In the genomic region with DNA sequence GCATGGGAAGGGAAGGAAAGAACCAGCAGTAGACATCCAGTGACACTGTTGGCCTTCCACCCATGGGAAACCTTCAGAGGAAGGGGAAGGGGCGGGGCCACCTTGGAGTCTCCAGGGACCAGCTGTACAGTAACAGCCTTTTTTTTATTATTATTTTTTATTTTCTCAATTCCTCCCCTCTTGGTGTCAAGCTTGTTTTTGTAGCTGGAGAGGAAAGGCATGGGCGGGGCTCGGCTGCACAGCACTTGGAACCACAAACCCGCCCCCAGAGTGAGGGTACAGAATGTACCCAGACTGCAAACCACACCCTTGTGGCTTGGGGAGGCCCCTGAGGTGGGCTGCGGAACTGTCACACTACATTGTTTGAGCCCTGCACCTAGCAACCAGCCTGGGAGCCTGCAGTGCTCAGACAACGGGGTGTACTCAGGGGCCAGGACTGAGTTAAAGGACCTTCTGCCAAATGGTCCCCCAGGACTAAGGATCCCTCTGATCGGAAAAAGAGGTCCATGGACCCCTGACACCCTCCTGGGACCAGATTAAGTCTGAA, we compare ENCODE assay signal across 1 cellular context.
TF ChIP-seq lines count a peak whose summit lies in the region.

No MANE protein-coding gene starts in this region.

TF ChIP-seq in SK-N-SH treated with all-trans-retinoic acid at 6 μM for 48 hours, 23 proteins besides CTCF, POLR2A, EP300 and RAD21 (continued from another document):
- TF ChIP-seq, protein P1, sequence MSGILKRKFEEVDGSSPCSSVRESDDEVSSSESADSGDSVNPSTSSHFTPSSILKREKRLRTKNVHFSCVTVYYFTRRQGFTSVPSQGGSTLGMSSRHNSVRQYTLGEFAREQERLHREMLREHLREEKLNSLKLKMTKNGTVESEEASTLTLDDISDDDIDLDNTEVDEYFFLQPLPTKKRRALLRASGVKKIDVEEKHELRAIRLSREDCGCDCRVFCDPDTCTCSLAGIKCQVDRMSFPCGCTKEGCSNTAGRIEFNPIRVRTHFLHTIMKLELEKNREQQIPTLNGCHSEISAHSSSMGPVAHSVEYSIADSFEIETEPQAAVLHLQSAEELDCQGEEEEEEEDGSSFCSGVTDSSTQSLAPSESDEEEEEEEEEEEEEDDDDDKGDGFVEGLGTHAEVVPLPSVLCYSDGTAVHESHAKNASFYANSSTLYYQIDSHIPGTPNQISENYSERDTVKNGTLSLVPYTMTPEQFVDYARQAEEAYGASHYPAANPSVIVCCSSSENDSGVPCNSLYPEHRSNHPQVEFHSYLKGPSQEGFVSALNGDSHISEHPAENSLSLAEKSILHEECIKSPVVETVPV (CRISPR knock-in tag; IDR thresholded peaks at IDR 0.05): no peak
